ENCODE assay signal across 9 cellular contexts in the genomic region with DNA sequence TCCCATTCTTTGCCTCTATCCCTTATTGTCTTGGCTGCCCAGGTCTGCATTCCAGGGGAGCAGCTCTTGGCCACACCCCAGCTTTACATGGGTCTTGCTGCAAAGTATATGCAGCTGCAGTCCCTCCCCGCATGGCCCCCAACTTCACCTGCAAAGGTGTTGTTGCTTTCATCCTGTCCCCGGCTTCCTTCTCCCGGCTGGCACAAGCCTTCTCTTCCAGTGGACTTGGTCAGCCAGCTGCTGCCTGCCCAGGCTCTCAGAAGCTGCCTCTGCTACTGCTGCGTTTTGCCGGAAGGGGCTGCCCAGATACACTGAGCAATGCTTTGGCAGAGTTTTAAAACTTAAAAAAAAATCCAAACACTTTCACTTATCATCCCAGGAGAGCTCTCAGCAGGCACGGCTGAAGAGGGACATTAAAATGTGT.
DNase-seq lines count a peak whose midpoint lies in the region; ATAC-seq and TF ChIP-seq lines count a peak whose summit lies in the region.
"Had no signal": no experiment of that assay in that cellular context is flagged by ENCODE, and none has a peak within 500 bp of the region (broad histone marks: within the 10 kb centered on the region; RNA-seq: fewer than 3 reads in every experiment).

No MANE protein-coding gene starts in this region.

- peak; percentile 19 for DNase-seq in ELR (ENCODE audit: low read depth)
- DNase-seq in cardiac fibroblast (ENCODE audit: low read depth in 2 of 2), result peak; percentile 71 to 81
- peak; percentile 68 for DNase-seq in iris pigment epithelial cell (ENCODE audit: low read depth)
- peak; percentile 28 for DNase-seq in skeletal muscle cell (ENCODE audit: low read depth)
- no peak for DNase-seq in stimulated activated naive CD4-positive, alpha-beta T cell treated with Interleukin-2 at 50 U/mL for 16 hours (lab: John Stamatoyannopoulos, UW)
- DNase-seq in middle frontal gyrus (ENCODE audit: extremely low spot score, low spot score), result no peak
- DNase-seq in ureter (ENCODE audit: low spot score), result no peak
- DNase-seq: DMS79 treated with DMSO at 0.1 percent for 48 hours had no signal

- no peak for ATAC-seq in GM18502 (IDR thresholded peaks at IDR 0.05; ENCODE audit: poor library complexity, unreplicated experiment)

- H3K4me3 ChIP-seq in cardiac fibroblast (replicated peaks in 1 of 2; ENCODE audit: low read depth in 2 of 2, low read length in 2 of 2) (peak overlapping the region in 1 of 2 donors; percentile 44), skeletal muscle cell (ENCODE audit: low read depth, low read length) (peak overlapping the region; percentile 13)

- peak; percentile 78 for TF ChIP-seq CTCF in cardiac fibroblast (IDR thresholded peaks at IDR 0.05; ENCODE audit: low read depth, low read length)

Comparison
In these comparisons a context has a peak if more than half of its experiments do, and no peak if none do; other contexts are left out.
1. DNase-seq: peak in ELR (single experiment), cardiac fibroblast (2 of 2), iris pigment epithelial cell (single experiment) and skeletal muscle cell (single experiment); none in stimulated activated naive CD4-positive, alpha-beta T cell treated with Interleukin-2 at 50 U/mL for 16 hours (single experiment), middle frontal gyrus (single experiment) and ureter (single experiment).